14 cellular contexts compared by ENCODE assay signal in the genomic region with DNA sequence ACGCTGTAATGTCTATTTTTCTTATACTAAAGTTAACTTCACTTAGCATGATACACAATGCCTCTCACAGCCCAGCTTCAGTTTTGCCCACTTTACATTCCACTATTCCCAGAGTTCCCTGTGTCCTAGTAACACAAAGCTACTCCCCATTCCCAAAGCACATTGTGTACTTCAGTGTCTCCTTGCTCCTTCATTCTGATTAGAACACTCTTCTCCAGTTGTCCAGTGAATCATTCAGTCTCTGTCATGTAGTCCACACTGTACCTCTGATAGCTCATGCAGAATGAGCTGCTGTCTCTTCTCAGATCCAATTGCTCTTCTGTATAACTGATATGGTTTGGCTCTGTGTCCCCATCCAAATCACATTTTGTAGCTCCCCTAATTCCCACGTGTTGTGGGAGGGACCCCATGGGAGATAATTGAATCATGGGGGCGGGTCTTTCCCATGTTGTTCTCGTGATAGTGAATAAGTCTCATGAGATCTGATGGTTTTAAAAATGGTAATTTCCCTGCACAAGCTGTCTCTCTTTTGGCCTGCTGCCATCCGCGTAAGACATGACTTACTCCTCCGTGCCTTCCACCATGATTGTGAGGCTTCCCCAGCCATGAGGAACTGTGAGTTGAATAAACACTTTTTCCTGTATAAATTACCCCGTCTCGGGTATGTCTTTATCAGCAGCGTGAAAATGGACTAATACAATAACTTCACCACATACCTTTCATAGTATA. TPM values are rescaled to one million over a fixed set of nuclear protein-coding genes. Genes with fewer than 3 reads are reported as not detected.
DNase-seq lines count a peak whose midpoint lies in the region; ATAC-seq and TF ChIP-seq lines count a peak whose summit lies in the region.
"Had no signal": no experiment of that assay in that cellular context is flagged by ENCODE, and none has a peak within 500 bp of the region (broad histone marks: within the 10 kb centered on the region; RNA-seq: fewer than 3 reads in every experiment).

No MANE protein-coding gene starts in this region.

- H4K20me1 ChIP-seq in BLaER1 treated with 17β-estradiol and CSF1 and Interleukin-3, amounts not matched to agents 10 nM and 100 nM: peaks cover 0 to 12% (median 0%) of the 10 kb centered on the region in 11 experiments; a peak in 3 of 22 replicates
- H4K20me1 ChIP-seq in DOHH2 (ENCODE audit: control insufficient read depth, insufficient read depth, low read depth, low read length): no peaks in the 10 kb centered on the region

- POLR2A ChIA-PET in GM10248 (lab: Yijun Ruan, JAX): no interaction called here

- peaks cover 0 to 9% (median 0%) of the 10 kb centered on the region in 11 experiments; a peak in 1 of 22 replicates for H3K9me3 ChIP-seq in BLaER1 treated with 17β-estradiol and CSF1 and Interleukin-3, amounts not matched to agents 10 nM and 100 nM (replicated peaks in 1 of 11)
- H3K9me3 ChIP-seq in DOHH2 (ENCODE audit: control insufficient read depth, insufficient read depth, low read length): no peaks in the 10 kb centered on the region
- H3K9me3 ChIP-seq: SK-N-SH had no signal

- no peak overlapping the region for H3K4me3 ChIP-seq in BLaER1 treated with 17β-estradiol and CSF1 and Interleukin-3, amounts not matched to agents 10 nM and 100 nM
- no peak overlapping the region for H3K4me3 ChIP-seq in DOHH2 (ENCODE audit: low read length)

- no peak for ATAC-seq in HG03457 (IDR thresholded peaks at IDR 0.05; ENCODE audit: unreplicated experiment)

- peaks cover 20% of the 10 kb centered on the region for H3K79me2 ChIP-seq in DOHH2 (ENCODE audit: control insufficient read depth, low read length)

- H3K9ac ChIP-seq in BLaER1 treated with 17β-estradiol and CSF1 and Interleukin-3, amounts not matched to agents 10 nM and 100 nM: peak overlapping the region in 4 of 11 experiments; percentile 3 to 99 (median 60); a peak in 3 of 22 replicates
- H3K9ac ChIP-seq: SK-N-SH had no signal

- CTCF ChIA-PET in GM10248 (lab: Yijun Ruan, JAX): interaction anchor here (0.9 to 4.7 kb wide), 7 partner anchors 8 to 713 kb away, joined by 3 to 25 read pairs (median 5); no protein-coding TSS in a partner anchor

- no peaks in the 10 kb centered on the region for H3K9me2 ChIP-seq in DOHH2 (replicated peaks; ENCODE audit: control insufficient read depth, low read length)
- H3K9me2 ChIP-seq: SK-N-SH had no signal

- TF ChIP-seq CTCF in DOHH2 (IDR thresholded peaks at IDR 0.05; ENCODE audit: low read depth, low read length, poor library complexity, severe bottlenecking) (no peak), GM10248 (IDR thresholded peaks at IDR 0.05; ENCODE audit: control extremely low read depth, extremely low read depth, low read depth, missing control alignments) (no peak)

- H3K4me1 ChIP-seq in BLaER1 treated with 17β-estradiol and CSF1 and Interleukin-3, amounts not matched to agents 10 nM and 100 nM: peaks cover 29 to 47% (median 41%) of the 10 kb centered on the region in 10 experiments
- H3K4me1 ChIP-seq in DOHH2 (ENCODE audit: control insufficient read depth, low read length): peaks cover 33% of the 10 kb centered on the region

- DNase-seq in SW480 (ENCODE audit: low spot score): peak; percentile 1
- peak; percentile 30 for DNase-seq in myocyte (ENCODE audit: low read depth)
- no peak for DNase-seq in GM10248 (ENCODE audit: extremely low spot score)
- no peak for DNase-seq in T-helper 2 cell
- DNase-seq: GF-D8, H9, NCI-H1417 treated with DMSO at 0.1 percent for 48 hours, NCI-H2029 treated with DMSO at 0.1 percent for 48 hours, NCI-H2171 treated with DMSO at 0.1 percent for 48 hours, NCI-H82, SK-N-SH had no signal

- peak overlapping the region in 10 of 11 experiments; percentile 78 to 92 (median 88); a peak in 20 of 22 replicates for H3K4me2 ChIP-seq in BLaER1 treated with 17β-estradiol and CSF1 and Interleukin-3, amounts not matched to agents 10 nM and 100 nM
- H3K4me2 ChIP-seq in DOHH2 (ENCODE audit: low read length): 0 out of 2 replicates have a peak overlapping the region, but pooled peaks have one; percentile 90
- H3K4me2 ChIP-seq: SK-N-SH had no signal

- peak overlapping the region in 8 of 11 experiments; percentile 97 to 100 (median 99); a peak in 15 of 22 replicates for H3K27ac ChIP-seq in BLaER1 treated with 17β-estradiol and CSF1 and Interleukin-3, amounts not matched to agents 10 nM and 100 nM
- no peak overlapping the region for H3K27ac ChIP-seq in DOHH2 (ENCODE audit: low read depth, low read length)

- no peaks in the 10 kb centered on the region for H3K27me3 ChIP-seq in BLaER1 treated with 17β-estradiol and CSF1 and Interleukin-3, amounts not matched to agents 10 nM and 100 nM
- H3K27me3 ChIP-seq in DOHH2 (ENCODE audit: control insufficient read depth, low read length): no peaks in the 10 kb centered on the region

- H3F3A ChIP-seq in DOHH2 (ENCODE audit: control insufficient read depth, insufficient read depth): peaks cover 8% of the 10 kb centered on the region

- peaks cover 0 to 4% (median 0%) of the 10 kb centered on the region in 11 experiments; a peak in 2 of 22 replicates for H3K36me3 ChIP-seq in BLaER1 treated with 17β-estradiol and CSF1 and Interleukin-3, amounts not matched to agents 10 nM and 100 nM
- H3K36me3 ChIP-seq in DOHH2 (ENCODE audit: control insufficient read depth, low read length): no peaks in the 10 kb centered on the region; the same call in none of the 2 replicates

RNA-seq across cellular contexts. Expression of gene TMX4, which starts 2.1 kb away (rescaled TPM):
- total RNA-seq in myocyte: 22.6 and 24.8 TPM in 2 replicates
- 11.2 TPM for polyA plus RNA-seq in myocyte (2012)

Comparison
In these comparisons a context has a peak if more than half of its experiments do, and no peak if none do; other contexts are left out.
1. DNase-seq: peak in SW480 (single experiment) and myocyte (single experiment); none in GM10248 (single experiment) and T-helper 2 cell (0 of 5).